12 cellular contexts compared by ENCODE assay signal in the genomic region with DNA sequence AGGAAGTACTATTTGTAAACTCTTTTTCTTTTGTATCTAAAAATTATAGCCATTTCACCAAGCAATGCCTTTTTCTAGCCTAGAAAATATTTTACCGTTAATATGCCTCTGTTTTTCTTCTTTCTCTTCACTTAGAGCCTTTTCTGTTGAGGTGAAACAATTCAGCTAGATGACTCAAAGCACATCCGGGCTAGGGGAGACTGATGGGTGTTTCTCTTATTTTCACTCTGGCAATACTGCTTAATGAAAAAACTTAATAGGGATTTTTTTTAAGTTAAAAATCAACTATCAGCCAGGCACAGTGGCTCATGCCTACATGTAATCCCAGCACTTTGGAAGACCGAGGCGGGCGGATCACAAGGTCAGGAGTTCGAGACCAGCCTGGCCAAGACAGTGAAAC.
DNase-seq lines count a peak whose midpoint lies in the region; ATAC-seq and TF ChIP-seq lines count a peak whose summit lies in the region.
"Had no signal": no experiment of that assay in that cellular context is flagged by ENCODE, and none has a peak within 500 bp of the region (broad histone marks: within the 10 kb centered on the region; RNA-seq: fewer than 3 reads in every experiment).

No MANE protein-coding gene starts in this region.

- H3K4me1 ChIP-seq in effector memory CD4-positive, alpha-beta T cell (ENCODE audit: control insufficient read depth, insufficient read depth, low read length, poor library complexity, severe bottlenecking) = peaks cover 29% of the 10 kb centered on the region
- H3K4me1 ChIP-seq in suprapubic skin (peaks cover 4% of the 10 kb centered on the region), trophoblast cell (ENCODE audit: control insufficient read depth in 1 of 2, insufficient read depth in 2 of 2, low read length in 2 of 2) (peaks cover 3 to 10% of the 10 kb centered on the region in 2 experiments)
- H3K4me1 ChIP-seq: right lobe of liver had no signal

- TF ChIP-seq POLR2A in suprapubic skin (IDR thresholded peaks at IDR 0.05) = no peak

- H3K9me3 Mint-ChIP-seq in activated CD4-positive, alpha-beta T cell treated with anti-CD3 and anti-CD28 coated beads for 36 hours (ENCODE audit: low read depth) = no peaks in the 10 kb centered on the region

- H3K23ac ChIP-seq in trophoblast cell (ENCODE audit: low read length) = no peak overlapping the region

- no peaks in the 10 kb centered on the region for H3K9me3 ChIP-seq in effector memory CD4-positive, alpha-beta T cell (ENCODE audit: control insufficient read depth, low read length)
- no peaks in the 10 kb centered on the region for H3K9me3 ChIP-seq in suprapubic skin
- H3K9me3 ChIP-seq in trophoblast cell (ENCODE audit: insufficient read depth, low read depth, low read length) = no peaks in the 10 kb centered on the region
- H3K9me3 ChIP-seq: A549, right lobe of liver, vagina had no signal

- H3K4me1 Mint-ChIP-seq in activated CD4-positive, alpha-beta T cell treated with anti-CD3 and anti-CD28 coated beads for 36 hours = peaks cover 61% of the 10 kb centered on the region

- no peak overlapping the region for H3K9ac ChIP-seq in trophoblast cell (ENCODE audit: low read length)

- H4K12ac ChIP-seq in trophoblast cell (ENCODE audit: low read depth, low read length) = no peak overlapping the region

- ATAC-seq in activated CD4-positive, alpha-beta T cell treated with anti-CD3 and anti-CD28 coated beads for 36 hours = peak; percentile 82
- ATAC-seq in GM18868 (IDR thresholded peaks at IDR 0.05; ENCODE audit: unreplicated experiment) (no peak), HG02642 (IDR thresholded peaks at IDR 0.05; ENCODE audit: poor library complexity, unreplicated experiment) (no peak)
- ATAC-seq: A549, Panc1 had no signal

- H2BK12ac ChIP-seq in trophoblast cell (ENCODE audit: low read length) = no peak overlapping the region

- TF ChIP-seq EP300 in suprapubic skin (IDR thresholded peaks at IDR 0.05) = no peak

- no peak overlapping the region for H3K18ac ChIP-seq in trophoblast cell (ENCODE audit: low read length)

- CTCF ChIA-PET in activated CD4-positive, alpha-beta T cell treated with anti-CD3 and anti-CD28 coated beads for 36 hours (lab: Charles Lee) = interaction anchor here (0.7 to 1.3 kb wide), 7 partner anchors 20 to 182 kb away, joined by 3 to 6 read pairs (median 4); no protein-coding TSS in a partner anchor

- 91% methylated on average over 6 of the region's 6 CpGs for WGBS in suprapubic skin
- whole genome bisulfite sequencing in trophoblast cell (ENCODE audit: extremely low coverage, insufficient coverage, insufficient read length) = no CpG with 5 or more reads among the region's 6 CpGs

- no peaks in the 10 kb centered on the region for H3K27me3 Mint-ChIP-seq in activated CD4-positive, alpha-beta T cell treated with anti-CD3 and anti-CD28 coated beads for 36 hours

- no peak overlapping the region for H4K91ac ChIP-seq in trophoblast cell (ENCODE audit: low read depth, low read length)

- no peak overlapping the region for H2BK5ac ChIP-seq in trophoblast cell (ENCODE audit: low read depth, low read length, poor library complexity)

- H2AK5ac ChIP-seq in trophoblast cell (ENCODE audit: low read length) = no peak overlapping the region

- peaks cover 12% of the 10 kb centered on the region for H3K36me3 Mint-ChIP-seq in activated CD4-positive, alpha-beta T cell treated with anti-CD3 and anti-CD28 coated beads for 36 hours (ENCODE audit: low read depth)

- H3K4me3 ChIP-seq in effector memory CD4-positive, alpha-beta T cell (ENCODE audit: insufficient read depth, low read depth, low read length, poor library complexity, severe bottlenecking) = peak overlapping the region; percentile 71
- H3K4me3 ChIP-seq in suprapubic skin = peak overlapping the region; percentile 28
- H3K4me3 ChIP-seq in trophoblast cell (ENCODE audit: low read depth, low read length) = no peak overlapping the region
- H3K4me3 ChIP-seq: A549 had no signal

- TF ChIP-seq CTCF in suprapubic skin (IDR thresholded peaks at IDR 0.05) = no peak

- no peak overlapping the region for H3K4me2 ChIP-seq in trophoblast cell (ENCODE audit: low read length)
- H3K4me2 ChIP-seq: A549 had no signal

- no peak overlapping the region for H3K14ac ChIP-seq in trophoblast cell (ENCODE audit: low read length)

- H3K27ac Mint-ChIP-seq in activated CD4-positive, alpha-beta T cell treated with anti-CD3 and anti-CD28 coated beads for 36 hours = peak overlapping the region; percentile 91

- no peak overlapping the region for H2AFZ ChIP-seq in trophoblast cell (ENCODE audit: insufficient read depth, low read length, poor library complexity)

- peak overlapping the region; percentile 73 for H3K27ac ChIP-seq in effector memory CD4-positive, alpha-beta T cell (ENCODE audit: insufficient read depth, low read length, poor library complexity, severe bottlenecking)
- H3K27ac ChIP-seq in suprapubic skin (peak overlapping the region; percentile 48), trophoblast cell (ENCODE audit: low read depth, low read length) (no peak overlapping the region)
- H3K27ac ChIP-seq: A549, right lobe of liver, vagina had no signal

- H3K27me3 ChIP-seq in effector memory CD4-positive, alpha-beta T cell (replicated peaks; ENCODE audit: control insufficient read depth, insufficient read depth, low read length, poor library complexity, severe bottlenecking) = no peaks in the 10 kb centered on the region
- H3K27me3 ChIP-seq in suprapubic skin (no peaks in the 10 kb centered on the region), trophoblast cell (ENCODE audit: insufficient read depth, low read length) (no peaks in the 10 kb centered on the region)
- H3K27me3 ChIP-seq: right lobe of liver, vagina had no signal

- no peaks in the 10 kb centered on the region for H3K79me2 ChIP-seq in trophoblast cell (ENCODE audit: control insufficient read depth, insufficient read depth, low read length, poor library complexity)

- peak overlapping the region; percentile 87 for H3K4me3 Mint-ChIP-seq in activated CD4-positive, alpha-beta T cell treated with anti-CD3 and anti-CD28 coated beads for 36 hours

- POLR2A ChIA-PET in activated CD4-positive, alpha-beta T cell treated with anti-CD3 and anti-CD28 coated beads for 36 hours (lab: Charles Lee) = no interaction called here

- H4K8ac ChIP-seq in trophoblast cell (ENCODE audit: low read depth, low read length) = no peak overlapping the region

- H2BK120ac ChIP-seq in trophoblast cell (ENCODE audit: insufficient read depth, low read length, poor library complexity) = no peak overlapping the region

- intact Hi-C loops in activated CD4-positive, alpha-beta T cell treated with anti-CD3 and anti-CD28 coated beads for 36 hours (cut with DNase I, micrococcal nuclease) = loop anchor here (1.0 to 5.0 kb wide), 3 partner anchors 12 to 824 kb away; partner anchors contain the start of genes MRTFA (in 1 of the 2) and RANGAP1 (in 1 of the 2)

- no peaks in the 10 kb centered on the region for H3K36me3 ChIP-seq in effector memory CD4-positive, alpha-beta T cell (ENCODE audit: control insufficient read depth, insufficient read depth, low read length)
- H3K36me3 ChIP-seq in suprapubic skin = peaks cover 20% of the 10 kb centered on the region
- peaks cover 11% of the 10 kb centered on the region in 2 experiments for H3K36me3 ChIP-seq in trophoblast cell (ENCODE audit: control insufficient read depth in 1 of 2, insufficient read depth in 2 of 2, low read length in 2 of 2)
- H3K36me3 ChIP-seq: right lobe of liver had no signal

- H3K4ac ChIP-seq in trophoblast cell (ENCODE audit: low read depth, low read length) = no peak overlapping the region

- DNase-seq in activated CD4-positive, alpha-beta T cell treated with anti-CD3 and anti-CD28 coated beads for 36 hours = peak; percentile 51
- DNase-seq in activated CD4-positive, alpha-beta T cell treated with anti-CD3 and anti-CD28 coated beads for 1 hour = no peak
- DNase-seq in activated CD4-positive, CD25-positive, alpha-beta regulatory T cell treated with anti-CD3 and anti-CD28 coated beads, Interleukin-2, amount 50 U/mL, for 72 hours = peak; percentile 34
- peak in 1 of 3 donors; percentile 16 for DNase-seq in effector memory CD4-positive, alpha-beta T cell
- DNase-seq in suprapubic skin (ENCODE audit: low spot score in 2 of 2) (no peak), trophoblast cell (no peak)
- DNase-seq: right lobe of liver had no signal

- H3K79me1 ChIP-seq in trophoblast cell (ENCODE audit: low read length) = no peaks in the 10 kb centered on the region

Comparison
In these comparisons a context has a peak if more than half of its experiments do, and no peak if none do; other contexts are left out.
1. DNase-seq: peak in activated CD4-positive, alpha-beta T cell treated with anti-CD3 and anti-CD28 coated beads for 36 hours (single experiment) and activated CD4-positive, CD25-positive, alpha-beta regulatory T cell treated with anti-CD3 and anti-CD28 coated beads, Interleukin-2, amount 50 U/mL, for 72 hours (single experiment); none in activated CD4-positive, alpha-beta T cell treated with anti-CD3 and anti-CD28 coated beads for 1 hour (single experiment), suprapubic skin (0 of 2) and trophoblast cell (0 of 2).